Comparison of ENCODE assay signal across 9 cellular contexts in the genomic region with DNA sequence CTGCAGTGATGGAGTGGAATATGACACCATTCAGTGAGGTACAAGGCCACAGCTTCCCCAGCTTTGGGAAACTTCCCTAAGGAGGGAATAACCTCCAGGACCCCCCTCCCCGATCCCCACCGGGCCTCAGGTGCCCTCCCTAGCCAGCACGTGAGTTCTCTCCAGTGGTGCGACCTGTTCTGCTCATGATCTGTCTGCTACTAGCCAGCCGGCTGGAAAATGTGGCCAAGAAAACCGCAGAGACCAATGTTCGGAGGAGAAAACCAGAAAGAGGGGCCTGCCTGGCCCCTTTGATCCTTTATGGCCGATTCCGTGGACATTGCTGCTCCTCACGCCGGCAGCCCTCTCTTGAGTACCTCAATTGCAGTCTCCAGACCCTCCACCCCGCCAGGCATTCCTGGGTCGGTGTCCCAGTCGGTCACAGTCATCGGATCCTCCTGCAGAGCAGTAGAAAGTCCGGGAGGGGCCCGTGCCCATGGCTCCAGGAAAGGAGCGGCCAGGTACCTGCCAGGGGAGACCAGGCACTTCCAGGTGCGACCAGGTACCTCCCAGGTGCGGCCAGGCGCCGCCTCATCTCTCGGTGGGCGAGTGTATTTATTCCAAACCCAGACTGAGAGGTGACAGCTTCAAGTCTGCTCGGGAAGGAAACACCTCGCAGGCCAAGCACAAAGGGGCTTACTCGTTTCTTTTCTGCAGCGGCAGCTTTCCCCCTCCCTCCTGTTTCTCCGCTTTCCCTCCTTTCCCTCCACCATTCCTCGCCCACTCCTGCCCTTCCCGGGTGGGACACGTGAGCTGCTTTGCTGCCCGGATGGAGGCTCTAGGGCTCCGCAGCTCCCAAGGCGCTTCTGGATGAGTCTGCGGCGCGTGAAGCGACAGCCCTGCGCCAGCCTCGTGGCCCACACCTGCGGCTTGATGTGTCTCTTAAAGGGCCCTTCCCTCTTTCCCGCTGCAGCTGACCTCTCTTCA. TPM values are rescaled to one million over a fixed set of nuclear protein-coding genes. Genes with fewer than 3 reads are reported as not detected.
DNase-seq lines count a peak whose midpoint lies in the region; ATAC-seq, FAIRE-seq and TF ChIP-seq lines count a peak whose summit lies in the region.
"Had no signal": no experiment of that assay in that cellular context is flagged by ENCODE, and none has a peak within 500 bp of the region (broad histone marks: within the 10 kb centered on the region; RNA-seq: fewer than 3 reads in every experiment).

No MANE protein-coding gene starts in this region.

- no peaks in the 10 kb centered on the region for H3K9me3 ChIP-seq in keratinocyte (ENCODE audit: control insufficient read depth, low read depth, low read length)
- H3K9me3 ChIP-seq in gastroesophageal sphincter, result peaks cover 0 to 11% (median 0%) of the 10 kb centered on the region in 3 donors
- H3K9me3 ChIP-seq in MG63, result no peaks in the 10 kb centered on the region

- no peak overlapping the region for H3K9ac ChIP-seq in keratinocyte (ENCODE audit: control insufficient read depth, extremely low read depth, insufficient read depth, low read length)

- peaks cover 3% of the 10 kb centered on the region for H3K9me3 Mint-ChIP-seq in T-helper 2 cell treated with Interferon-gamma antibody and Interleukin-4, amounts not matched to agents 5 μg/mL and 100 μg/mL, for 36 hours
- H3K9me3 Mint-ChIP-seq in stimulated activated naive B cell treated with anti-CD40 and anti-IgM and Interleukin-4, amounts not matched to agents 10 μg/mL and 1 μg/mL and 100 μg/mL, for 72 hours, result peaks cover 3 to 5% of the 10 kb centered on the region in 2 donors

- H3K27ac ChIP-seq in angular gyrus (ENCODE audit: low read depth, low read length) (peak overlapping the region; percentile 40), keratinocyte (ENCODE audit: control insufficient read depth, insufficient read depth, low read length) (no peak overlapping the region), gastroesophageal sphincter (no peak overlapping the region)

- H3K4me1 ChIP-seq in keratinocyte (ENCODE audit: control insufficient read depth, extremely low read depth, insufficient read depth, low read length) (no peaks in the 10 kb centered on the region), gastroesophageal sphincter (peaks cover 0 to 10% (median 2%) of the 10 kb centered on the region in 3 donors)

- H3K4me2 ChIP-seq in keratinocyte (ENCODE audit: control insufficient read depth, extremely low read depth, insufficient read depth, low read depth, low read length), result peak overlapping the region; percentile 62

- 9 to 13% methylated on average over 18 to 26 of the region's 43 CpGs for WGBS in gastroesophageal sphincter (ENCODE audit: low coverage in 1 of 2), 2 donors

- no peaks in the 10 kb centered on the region for H3K9me1 ChIP-seq in keratinocyte (ENCODE audit: control insufficient read depth, extremely low read depth, insufficient read depth, low read length)

- peak overlapping the region; percentile 44 for H2AFZ ChIP-seq in keratinocyte (ENCODE audit: control insufficient read depth, low read length)

- no peak for DNase-seq in T-helper 2 cell treated with Interferon-gamma antibody and Interleukin-4, amounts not matched to agents 5 μg/mL and 100 μg/mL, for 36 hours (ENCODE audit: low spot score)
- DNase-seq in T-helper 2 cell (no peak), keratinocyte (ENCODE audit: low read depth, low spot score) (no peak), MG63 (no peak)
- no peak for DNase-seq in stimulated activated naive B cell treated with anti-CD40 and anti-IgM and Interleukin-4, amounts not matched to agents 10 μg/mL and 1 μg/mL and 100 μg/mL, for 72 hours

- no peak for ATAC-seq in stimulated activated naive B cell treated with anti-CD40 and anti-IgM and Interleukin-4, amounts not matched to agents 10 μg/mL and 1 μg/mL and 100 μg/mL, for 72 hours (replicated peaks)
- ATAC-seq in GM19397 (IDR thresholded peaks at IDR 0.05; ENCODE audit: unreplicated experiment), result no peak
- ATAC-seq in gastroesophageal sphincter, result no peak

- H4K20me1 ChIP-seq in keratinocyte (ENCODE audit: control insufficient read depth, extremely low read depth, insufficient read depth, low read length), result no peaks in the 10 kb centered on the region

- TF ChIP-seq CTCF in keratinocyte (optimal IDR thresholded peaks at IDR 0.05 in 1 of 3, IDR thresholded peaks at IDR 0.05 in 1 of 3, conservative IDR thresholded peaks at IDR 0.05 in 1 of 3; ENCODE audit: extremely low read depth in 1 of 3, insufficient read depth in 2 of 3, low read length in 3 of 3) (no peak), gastroesophageal sphincter (IDR thresholded peaks at IDR 0.05) (no peak)

- no peak for TF ChIP-seq EP300 in gastroesophageal sphincter (IDR thresholded peaks at IDR 0.05)

- H3K4me3 ChIP-seq in keratinocyte (ENCODE audit: control insufficient read depth in 2 of 3, extremely low read depth in 1 of 3, insufficient read depth in 2 of 3, low read depth in 1 of 3, low read length in 3 of 3) (peak overlapping the region in 1 of 3 experiments; percentile 17), gastroesophageal sphincter (peak overlapping the region in 1 of 2 donors; percentile 28), MG63 (no peak overlapping the region)

- H3K36me3 ChIP-seq in keratinocyte (ENCODE audit: control insufficient read depth in 2 of 2, extremely low read depth in 1 of 2, insufficient read depth in 2 of 2, low read length in 2 of 2) (no peaks in the 10 kb centered on the region), gastroesophageal sphincter (no peaks in the 10 kb centered on the region), MG63 (no peaks in the 10 kb centered on the region)

- no peaks in the 10 kb centered on the region for H3K36me3 Mint-ChIP-seq in T-helper 2 cell treated with Interferon-gamma antibody and Interleukin-4, amounts not matched to agents 5 μg/mL and 100 μg/mL, for 36 hours (ENCODE audit: low read depth)
- no peaks in the 10 kb centered on the region for H3K36me3 Mint-ChIP-seq in stimulated activated naive B cell treated with anti-CD40 and anti-IgM and Interleukin-4, amounts not matched to agents 10 μg/mL and 1 μg/mL and 100 μg/mL, for 72 hours

- peaks cover 65% of the 10 kb centered on the region for H3K27me3 Mint-ChIP-seq in T-helper 2 cell treated with Interferon-gamma antibody and Interleukin-4, amounts not matched to agents 5 μg/mL and 100 μg/mL, for 36 hours (ENCODE audit: low read depth)
- peaks cover 51 to 61% of the 10 kb centered on the region in 2 donors for H3K27me3 Mint-ChIP-seq in stimulated activated naive B cell treated with anti-CD40 and anti-IgM and Interleukin-4, amounts not matched to agents 10 μg/mL and 1 μg/mL and 100 μg/mL, for 72 hours

- H3K79me2 ChIP-seq in keratinocyte (ENCODE audit: control insufficient read depth, insufficient read depth, low read length), result no peaks in the 10 kb centered on the region

- dilution Hi-C loops in keratinocyte (cut with MboI; ENCODE audit: extremely low pct_ligation_motif_present, low sequenced_read_pairs), result no loop called here

- no peak for FAIRE-seq in keratinocyte (lab: Jason Lieb, UNC)
- FAIRE-seq: islet of Langerhans had no signal

- peaks cover 9% of the 10 kb centered on the region for H3K4me1 Mint-ChIP-seq in T-helper 2 cell treated with Interferon-gamma antibody and Interleukin-4, amounts not matched to agents 5 μg/mL and 100 μg/mL, for 36 hours (ENCODE audit: low read depth)
- H3K4me1 Mint-ChIP-seq in stimulated activated naive B cell treated with anti-CD40 and anti-IgM and Interleukin-4, amounts not matched to agents 10 μg/mL and 1 μg/mL and 100 μg/mL, for 72 hours, result peaks cover 13 to 18% of the 10 kb centered on the region in 2 donors

- no peak overlapping the region for H3K27ac Mint-ChIP-seq in T-helper 2 cell treated with Interferon-gamma antibody and Interleukin-4, amounts not matched to agents 5 μg/mL and 100 μg/mL, for 36 hours
- H3K27ac Mint-ChIP-seq in stimulated activated naive B cell treated with anti-CD40 and anti-IgM and Interleukin-4, amounts not matched to agents 10 μg/mL and 1 μg/mL and 100 μg/mL, for 72 hours, result no peak overlapping the region

- H3K27me3 ChIP-seq in keratinocyte (ENCODE audit: control insufficient read depth, extremely low read depth, insufficient read depth, low read length), result peaks cover 23% of the 10 kb centered on the region
- peaks cover 45% of the 10 kb centered on the region for H3K27me3 ChIP-seq in gastroesophageal sphincter
- H3K27me3 ChIP-seq in MG63, result no peaks in the 10 kb centered on the region

- TF ChIP-seq POLR2A in gastroesophageal sphincter (IDR thresholded peaks at IDR 0.05), result no peak

- H3K4me3 Mint-ChIP-seq in T-helper 2 cell treated with Interferon-gamma antibody and Interleukin-4, amounts not matched to agents 5 μg/mL and 100 μg/mL, for 36 hours, result peak overlapping the region; percentile 58
- H3K4me3 Mint-ChIP-seq in stimulated activated naive B cell treated with anti-CD40 and anti-IgM and Interleukin-4, amounts not matched to agents 10 μg/mL and 1 μg/mL and 100 μg/mL, for 72 hours, result peak overlapping the region; percentile 64 to 74

RNA-seq across cellular contexts. Expression of a gene that starts 39.6 kb away (rescaled TPM):
- 30.9 to 40.0 TPM (median 36.6 TPM) in 3 replicates for polyA plus RNA-seq in keratinocyte
- polyA plus RNA-seq in keratinocyte (2011; ENCODE audit: low read depth), result 10.6 TPM
- 24.0 and 45.4 TPM in 2 replicates for polyA plus RNA-seq in keratinocyte (2011; cell fraction: cytosol; rRNA removed)
- polyA plus RNA-seq in keratinocyte (2011; cell fraction: nucleus; rRNA removed), result 54.0 and 61.2 TPM in 2 replicates
- 11.6 and 21.7 TPM in 2 replicates for polyA plus RNA-seq in keratinocyte (2012; ENCODE audit: low replicate concordance)
- polyA minus RNA-seq in keratinocyte, result 21.7 to 37.8 TPM (median 29.8 TPM) in 3 replicates
- polyA minus RNA-seq in keratinocyte (2011; cell fraction: cytosol; rRNA and poly(A)+ RNA removed), result 12.9 TPM
- polyA minus RNA-seq in keratinocyte (2011; cell fraction: nucleus; rRNA and poly(A)+ RNA removed), result 24.0 and 47.0 TPM in 2 replicates
- 10 to 100 TPM; 21.0 to 30.8 (median 25.5) TPM for total RNA-seq in gastroesophageal sphincter
- 18.0 and 23.3 TPM in 2 replicates for total RNA-seq in MG63 (2014; rRNA removed; shearing (Covaris generic); ENCODE audit: low replicate concordance)
